Comparison of ENCODE assay signal across 1 cellular context in genomic region chr18:8988262-8988871, GRCh38.
TF ChIP-seq lines count a peak whose summit lies in the region.

No MANE protein-coding gene starts in this region.

TF ChIP-seq in K562, 482 proteins besides CTCF, POLR2A, EP300 and RAD21 (continued from another document):
- TF ChIP-seq CHAMP1 (IDR thresholded peaks at IDR 0.05) (0 out of 2 replicates have a peak, but pooled peaks have one; percentile 15), CBX1 (IDR thresholded peaks at IDR 0.05; ENCODE audit: low read depth) (no peak), NCOA6 (IDR thresholded peaks at IDR 0.05) (no peak), FOXJ3 (CRISPR knock-in tag; IDR thresholded peaks at IDR 0.05) (no peak), BRD9 (IDR thresholded peaks at IDR 0.05; ENCODE audit: low read depth, partially characterized antibody) (peak; percentile 68), TEAD1 (CRISPR knock-in tag; IDR thresholded peaks at IDR 0.05) (peak in 1 of 2 experiments; percentile 48; a peak in 1 of 4 replicates), KDM4B (IDR thresholded peaks at IDR 0.05; ENCODE audit: borderline replicate concordance in 2 of 2, low read depth in 1 of 2) (no peak), JUND (IDR thresholded peaks at IDR 0.05; ENCODE audit: borderline replicate concordance, low read depth, low read length) (peak; percentile 32; the same call in 1 of the 2 replicates), JUND (tag; IDR thresholded peaks at IDR 0.05; ENCODE audit: borderline replicate concordance, low read depth, low read length) (peak; percentile 25; the same call in 1 of the 3 replicates), HDAC2 (IDR thresholded peaks at IDR 0.05) (0 out of 2 replicates have a peak, but pooled peaks have one; percentile 14), SNRNP70 (optimal IDR thresholded peaks at IDR 0.05; ENCODE audit: low read depth, low read length) (no peak), SPI1 (IDR thresholded peaks at IDR 0.05; ENCODE audit: borderline replicate concordance, low read depth, low read length) (0 out of 2 replicates have a peak, but pooled peaks have one; percentile 45), BHLHE40 (IDR thresholded peaks at IDR 0.05; ENCODE audit: low read length) (peak; percentile 30; the same call in 1 of the 2 replicates), IRF9 (tag; IDR thresholded peaks at IDR 0.05) (no peak), MLX (CRISPR knock-in tag; conservative IDR thresholded peaks at IDR 0.05) (no peak), DEAF1 (CRISPR knock-in tag; IDR thresholded peaks at IDR 0.05) (peak; percentile 88), ATF2 (CRISPR knock-in tag; IDR thresholded peaks at IDR 0.05) (no peak), CEBPB (tag; IDR thresholded peaks at IDR 0.05) (peak; percentile 48; the same call in 1 of the 2 replicates), ARID3B (CRISPR knock-in tag; IDR thresholded peaks at IDR 0.05; ENCODE audit: borderline replicate concordance) (no peak), STAG1 (CRISPR knock-in tag; IDR thresholded peaks at IDR 0.05; ENCODE audit: borderline replicate concordance) (peak; percentile 91), MECOM (CRISPR knock-in tag; IDR thresholded peaks at IDR 0.05) (0 out of 2 replicates have a peak, but pooled peaks have one; percentile 10), MNT (conservative IDR thresholded peaks at IDR 0.05) (0 out of 4 replicates have a peak, but pooled peaks of 1 of the 2 experiments have one; percentile 10), TRIM25 (IDR thresholded peaks at IDR 0.05; ENCODE audit: borderline replicate concordance) (no peak), VEZF1 (CRISPR knock-in tag; IDR thresholded peaks at IDR 0.05) (no peak), CEBPG (CRISPR knock-in tag; IDR thresholded peaks at IDR 0.05) (peak; percentile 48; the same call in 1 of the 2 replicates), CEBPG (tag; conservative IDR thresholded peaks at IDR 0.05 in 1 of 2, IDR thresholded peaks at IDR 0.05 in 1 of 2) (peak; percentile 42 to 92; a peak in 3 of 4 replicates), PHB2 (IDR thresholded peaks at IDR 0.05; ENCODE audit: low read depth) (peak; percentile 39; the same call in 1 of the 2 replicates), TOE1 (IDR thresholded peaks at IDR 0.05; ENCODE audit: borderline replicate concordance) (0 out of 2 replicates have a peak, but pooled peaks have one; percentile 35), TOE1 (CRISPR knock-in tag; IDR thresholded peaks at IDR 0.05; ENCODE audit: borderline replicate concordance, low read depth) (no peak), ZBTB17 (CRISPR knock-in tag; IDR thresholded peaks at IDR 0.05) (no peak), MTA3 (IDR thresholded peaks at IDR 0.05; ENCODE audit: borderline replicate concordance) (peak; percentile 56; the same call in 1 of the 2 replicates), ZNF592 (IDR thresholded peaks at IDR 0.05) (peak; percentile 70), KLF16 (IDR thresholded peaks at IDR 0.05) (0 out of 2 replicates have a peak, but pooled peaks have one; percentile 24)
